Comparison of ENCODE assay signal across 9 cellular contexts in the genomic region with DNA sequence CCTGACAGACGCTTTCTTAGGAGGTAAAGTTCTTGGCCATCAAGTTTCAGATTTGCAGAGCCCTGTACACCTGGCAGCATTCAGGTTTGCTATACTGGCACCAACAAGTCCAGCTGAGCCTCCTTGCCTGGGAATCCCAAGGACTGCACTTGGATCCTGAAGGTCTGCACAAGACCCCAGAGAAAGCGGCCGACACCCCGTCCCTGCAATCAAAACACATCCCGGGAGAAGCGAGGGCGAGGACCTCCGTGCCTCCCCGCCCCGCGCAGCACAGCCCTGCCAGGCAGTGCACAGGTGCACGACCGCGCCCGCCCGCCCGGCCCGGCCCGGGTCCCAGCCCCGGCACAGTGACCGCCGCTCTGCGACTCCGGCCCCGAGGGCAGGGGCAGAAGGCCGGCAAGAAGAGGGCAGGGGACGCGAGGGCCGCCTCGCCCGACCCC. TPM values are rescaled to one million over a fixed set of nuclear protein-coding genes. Genes with fewer than 3 reads are reported as not detected.
DNase-seq lines count a peak whose midpoint lies in the region; ATAC-seq and TF ChIP-seq lines count a peak whose summit lies in the region.
"Had no signal": no experiment of that assay in that cellular context is flagged by ENCODE, and none has a peak within 500 bp of the region (broad histone marks: within the 10 kb centered on the region; RNA-seq: fewer than 3 reads in every experiment).

No MANE protein-coding gene starts in this region.

- H3K4me1 ChIP-seq in mammary epithelial cell (ENCODE audit: insufficient read depth, low read length) (peaks cover 20% of the 10 kb centered on the region), lower lobe of right lung (peaks cover 33% of the 10 kb centered on the region)

- peak overlapping the region; percentile 93 for H3K4me3 ChIP-seq in AG10803 (ENCODE audit: low read length)
- peak overlapping the region; percentile 85 to 100 (median 90) for H3K4me3 ChIP-seq in mammary epithelial cell (replicated peaks in 1 of 3; ENCODE audit: insufficient read depth in 1 of 3, low read depth in 2 of 3, low read length in 3 of 3)
- H3K4me3 ChIP-seq in lower lobe of right lung = peak overlapping the region; percentile 80

- no peaks in the 10 kb centered on the region for H3K9me3 ChIP-seq in KOPT-K1 (ENCODE audit: insufficient read depth, low read length, poor library complexity, severe bottlenecking)
- H3K9me3 ChIP-seq in mammary epithelial cell (replicated peaks; ENCODE audit: insufficient read depth, low read length) = no peaks in the 10 kb centered on the region
- H3K9me3 ChIP-seq in lower lobe of right lung = no peaks in the 10 kb centered on the region

- no TSS peak for BruUV-seq in mammary epithelial cell (replicated peaks; lab: Mats Ljungman, UMichigan)

- peak overlapping the region; percentile 75 for H3K9ac ChIP-seq in mammary epithelial cell (ENCODE audit: insufficient read depth, low read length)

- H3K27me3 ChIP-seq in mammary epithelial cell (ENCODE audit: insufficient read depth, low read length) (no peaks in the 10 kb centered on the region), lower lobe of right lung (ENCODE audit: low read depth) (no peaks in the 10 kb centered on the region)

- dilution Hi-C loops in mammary epithelial cell (cut with HindIII; ENCODE audit: low sequenced_read_pairs) = no loop called here

- H3K27ac ChIP-seq in KOPT-K1 (ENCODE audit: low read depth, low read length, poor library complexity, severe bottlenecking) (peak overlapping the region; percentile 67), mammary epithelial cell (ENCODE audit: insufficient read depth, low read depth, low read length) (peak overlapping the region; percentile 80), lower lobe of right lung (peak overlapping the region; percentile 95)

- ATAC-seq in GM21360 (IDR thresholded peaks at IDR 0.05; ENCODE audit: unreplicated experiment) (peak; percentile 20), lower lobe of right lung (peak; percentile 45 to 57)

- no CpG with 5 or more reads among the region's 31 CpGs for WGBS in mammary epithelial cell (ENCODE audit: low coverage, missing lambda C conversion rate)

- intact Hi-C loops in mammary epithelial cell (cut with micrococcal nuclease) (loop anchor here (2.0 kb wide), 2 partner anchors 39 to 111 kb away; no protein-coding TSS in a partner anchor), lower lobe of right lung (cut with DNase I) (no loop called here)

- in situ Hi-C loops in mammary epithelial cell (cut with MboI; ENCODE audit: low sequenced_read_pairs in 2 of 2) = loop anchor here in 1 of 2 donors (5.0 kb wide), 1 partner anchor 109 kb away; no protein-coding TSS in a partner anchor

- peak overlapping the region; percentile 85 for H2AFZ ChIP-seq in mammary epithelial cell (ENCODE audit: low read depth, low read length)

- H3K4me2 ChIP-seq in mammary epithelial cell (ENCODE audit: insufficient read depth, low read depth, low read length) = peak overlapping the region; percentile 98

- H3K36me3 ChIP-seq in KOPT-K1 (ENCODE audit: insufficient read depth, low read length) (no peaks in the 10 kb centered on the region), mammary epithelial cell (ENCODE audit: insufficient read depth, low read length) (no peaks in the 10 kb centered on the region), lower lobe of right lung (no peaks in the 10 kb centered on the region)

- H4K20me1 ChIP-seq in mammary epithelial cell (ENCODE audit: insufficient read depth, low read length) = no peaks in the 10 kb centered on the region

- peaks cover 56% of the 10 kb centered on the region for H3K79me2 ChIP-seq in mammary epithelial cell (ENCODE audit: insufficient read depth, low read length)

- DNase-seq in AG10803 (ENCODE audit: low read depth) (no peak), mammary epithelial cell (no peak), lower lobe of right lung (peak; percentile 50), ureter (ENCODE audit: low spot score) (peak; percentile 45), MV-4-11 (lab: John Stamatoyannopoulos, UW) (no peak), DMS79 (lab: John Stamatoyannopoulos, UW) (no peak)

- CTCF ChIA-PET in mammary epithelial cell (lab: Charles Lee; ENCODE audit: low non-redundant PET) = no interaction called here

- no peak for TF ChIP-seq CTCF in AG10803 (conservative IDR thresholded peaks at IDR 0.05; ENCODE audit: low read length)
- no peak for TF ChIP-seq CTCF in mammary epithelial cell (conservative IDR thresholded peaks at IDR 0.05 in 1 of 2, IDR thresholded peaks at IDR 0.05 in 1 of 2; ENCODE audit: extremely low read depth in 1 of 2, insufficient read depth in 1 of 2, low read depth in 1 of 2, low read length in 2 of 2)
- no peak for TF ChIP-seq CTCF in lower lobe of right lung (IDR thresholded peaks at IDR 0.05)

RNA-seq across cellular contexts. Expression of gene MRTFA, which starts 0.6 kb away (rescaled TPM):
- total RNA-seq in mammary epithelial cell (10 to 100 TPM; 51.0 to 75.7 TPM), lower lobe of right lung (54.2 TPM), ureter (64.2 TPM)
- 8.3 TPM for polyA plus RNA-seq in mammary epithelial cell
- polyA minus RNA-seq in mammary epithelial cell = 137 TPM

RNA-seq across cellular contexts. Expression of gene MCHR1, which starts 43.3 kb away (rescaled TPM):
- total RNA-seq in mammary epithelial cell = under 1 TPM; 0.14 to 0.50 TPM
- 0.10 TPM for polyA plus RNA-seq in mammary epithelial cell
- polyA minus RNA-seq in mammary epithelial cell = not detected
- total RNA-seq in lower lobe of right lung = not detected
- not detected for total RNA-seq in ureter
- total RNA-seq: pulmonary artery endothelial cell had no signal

Comparison
In these comparisons a context has a peak if more than half of its experiments do, and no peak if none do; other contexts are left out.
1. DNase-seq: peak in lower lobe of right lung (single experiment) and ureter (single experiment); none in AG10803 (single experiment), mammary epithelial cell (single experiment), MV-4-11 (single experiment) and DMS79 (single experiment).
2. Peak in every context shown above with its lines, with median percentiles within 50 percentile points of each other: H3K4me3 ChIP-seq and H3K27ac ChIP-seq.